ENCODE assay signal across 1 cellular context in genomic region chr5:150401376-150402201, GRCh38.
TF ChIP-seq lines count a peak whose summit lies in the region.

No MANE protein-coding gene starts in this region.

TF ChIP-seq in GM12878, 131 proteins besides CTCF, POLR2A, EP300 and RAD21 (continued from another document and continues in another):
- TF ChIP-seq NFYA (IDR thresholded peaks at IDR 0.05; ENCODE audit: borderline replicate concordance, low read depth, low read length): no peak
- TF ChIP-seq BCL11A (IDR thresholded peaks at IDR 0.05; ENCODE audit: low read depth, low read length): no peak
- TF ChIP-seq PBX3 (IDR thresholded peaks at IDR 0.05; ENCODE audit: insufficient replicate concordance, low read depth, low read length): no peak
- TF ChIP-seq CBX5 (IDR thresholded peaks at IDR 0.05; ENCODE audit: low read depth): no peak
- no peak for TF ChIP-seq ASH2L (IDR thresholded peaks at IDR 0.05; ENCODE audit: borderline replicate concordance, low read depth)
- no peak for TF ChIP-seq NR2C2 (IDR thresholded peaks at IDR 0.05; ENCODE audit: borderline replicate concordance, control insufficient read depth, insufficient read length, low read depth)
- TF ChIP-seq REST (IDR thresholded peaks at IDR 0.05; ENCODE audit: low read depth, low read length): no peak
- no peak for TF ChIP-seq RUNX3 (IDR thresholded peaks at IDR 0.05; ENCODE audit: low read length)
- no peak for TF ChIP-seq ZNF217 (IDR thresholded peaks at IDR 0.05)
- no peak for TF ChIP-seq ZBTB33 (IDR thresholded peaks at IDR 0.05)
- no peak for TF ChIP-seq USF2 (IDR thresholded peaks at IDR 0.05; ENCODE audit: borderline replicate concordance, low read depth, low read length)
- no peak for TF ChIP-seq NR2F1 (conservative IDR thresholded peaks at IDR 0.05)
- TF ChIP-seq BCL3 (IDR thresholded peaks at IDR 0.05; ENCODE audit: borderline replicate concordance, insufficient read depth, low read depth, low read length, poor library complexity, severe bottlenecking): no peak
- no peak for TF ChIP-seq ZBTB11 (CRISPR knock-in tag; IDR thresholded peaks at IDR 0.05)
- no peak; the same call in 1 of the 2 replicates for TF ChIP-seq PAX5 (IDR thresholded peaks at IDR 0.05; ENCODE audit: borderline replicate concordance, low read depth, low read length)
- no peak for TF ChIP-seq KAT2A (conservative IDR thresholded peaks at IDR 0.05; ENCODE audit: control insufficient read depth, low read depth, low read length)
- no peak for TF ChIP-seq YBX1 (IDR thresholded peaks at IDR 0.05)
- no peak for TF ChIP-seq SUZ12 (IDR thresholded peaks at IDR 0.05; ENCODE audit: unreplicated experiment)
- peak; percentile 15 for TF ChIP-seq POLR2AphosphoS2 (IDR thresholded peaks at IDR 0.05; ENCODE audit: low read depth, low read length)
- TF ChIP-seq ZNF687 (IDR thresholded peaks at IDR 0.05): no peak
- TF ChIP-seq KDM1A (IDR thresholded peaks at IDR 0.05; ENCODE audit: borderline replicate concordance): no peak
- no peak for TF ChIP-seq SKIL (IDR thresholded peaks at IDR 0.05; ENCODE audit: low read depth, poor library complexity, severe bottlenecking)
- peak in 1 of 2 experiments; percentile 17; a peak in 1 of 4 replicates for TF ChIP-seq BHLHE40 (IDR thresholded peaks at IDR 0.05; ENCODE audit: borderline replicate concordance in 1 of 2, low read depth in 2 of 2, low read length in 1 of 2)
- no peak for TF ChIP-seq RB1 (IDR thresholded peaks at IDR 0.05; ENCODE audit: borderline replicate concordance)
- no peak for TF ChIP-seq SIX5 (IDR thresholded peaks at IDR 0.05; ENCODE audit: low read depth, low read length, severe bottlenecking)
- TF ChIP-seq MLLT1 (IDR thresholded peaks at IDR 0.05): no peak
- no peak; the same call in 1 of the 2 replicates for TF ChIP-seq TCF3 (IDR thresholded peaks at IDR 0.05; ENCODE audit: borderline replicate concordance, insufficient read depth, low read depth, low read length)
- 0 out of 2 replicates have a peak, but pooled peaks have one; percentile 2 for TF ChIP-seq BMI1 (IDR thresholded peaks at IDR 0.05; ENCODE audit: borderline replicate concordance)
- no peak for TF ChIP-seq CHD1 (IDR thresholded peaks at IDR 0.05; ENCODE audit: low read depth, low read length)
- no peak for TF ChIP-seq MYC (IDR thresholded peaks at IDR 0.05; ENCODE audit: insufficient read depth, insufficient read length, insufficient replicate concordance, low read length, severe bottlenecking)
- TF ChIP-seq MAX (IDR thresholded peaks at IDR 0.05; ENCODE audit: low read depth, low read length): no peak
- no peak; the same call in 1 of the 2 replicates for TF ChIP-seq TARDBP (IDR thresholded peaks at IDR 0.05; ENCODE audit: borderline replicate concordance)
- no peak for TF ChIP-seq KLF5 (IDR thresholded peaks at IDR 0.05; ENCODE audit: partially characterized antibody)
- TF ChIP-seq FOXM1 (IDR thresholded peaks at IDR 0.05; ENCODE audit: low read depth, low read length): no peak
